9 cellular contexts compared by ENCODE assay signal in the genomic region with DNA sequence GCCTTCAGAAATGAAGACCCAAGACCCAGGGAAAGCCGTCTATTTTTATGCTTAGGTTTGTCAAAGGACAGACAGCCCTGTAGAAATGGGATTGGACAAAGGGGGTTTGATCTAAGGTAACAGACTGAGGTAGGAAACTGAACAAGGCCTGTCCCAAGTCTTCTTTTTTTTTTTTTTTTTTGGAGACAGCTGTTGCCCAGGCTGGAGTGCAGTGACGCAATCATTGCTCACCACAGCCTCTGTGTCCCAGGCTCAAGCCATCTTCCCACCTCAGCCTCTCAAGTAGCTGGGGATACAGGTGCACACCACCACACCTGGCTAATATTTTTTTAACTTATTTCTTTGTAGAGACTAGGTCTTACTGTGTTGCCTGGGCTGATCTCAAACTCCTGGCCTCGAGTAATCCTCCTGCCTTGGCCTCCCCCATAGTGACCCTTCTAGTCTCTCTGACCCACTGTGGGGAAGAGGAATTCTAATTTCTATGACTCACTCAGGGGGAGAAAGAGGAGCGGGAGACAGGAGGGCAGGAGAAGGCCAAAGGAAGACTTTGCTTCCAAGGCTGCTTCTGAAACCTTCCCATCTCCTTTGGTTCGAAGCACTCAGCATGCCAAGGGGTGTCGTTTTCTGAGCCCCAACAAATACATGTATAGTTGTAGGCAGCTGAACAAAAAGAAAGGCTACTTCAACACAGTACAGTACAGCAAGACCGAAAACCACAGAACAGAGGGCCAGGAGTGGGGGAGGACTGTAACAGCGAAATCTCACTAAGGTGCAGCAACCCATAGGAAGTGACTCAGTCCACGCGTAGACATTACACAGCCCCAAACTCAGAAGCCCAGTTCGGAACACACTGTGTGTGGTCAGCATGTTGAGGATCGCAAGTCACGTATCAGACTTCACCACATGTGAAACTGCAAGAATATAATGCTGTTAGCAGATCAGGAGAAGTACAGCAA. TPM values are rescaled to one million over a fixed set of nuclear protein-coding genes. Genes with fewer than 3 reads are reported as not detected.
DNase-seq lines count a peak whose midpoint lies in the region; ATAC-seq and TF ChIP-seq lines count a peak whose summit lies in the region.
"Had no signal": no experiment of that assay in that cellular context is flagged by ENCODE, and none has a peak within 500 bp of the region (broad histone marks: within the 10 kb centered on the region; RNA-seq: fewer than 3 reads in every experiment).

No MANE protein-coding gene starts in this region.

- no peaks in the 10 kb centered on the region for H3K9me3 ChIP-seq in OCI-LY3 (ENCODE audit: insufficient read depth, low read length)
- H3K9me3 ChIP-seq in naive thymus-derived CD4-positive, alpha-beta T cell (ENCODE audit: control insufficient read depth in 2 of 3, low read length in 3 of 3), result no peaks in the 10 kb centered on the region
- H3K9me3 ChIP-seq in A673 (ENCODE audit: low read depth, low read length, poor library complexity, severe bottlenecking), result no peaks in the 10 kb centered on the region

- H3K36me3 ChIP-seq in OCI-LY3 (replicated peaks; ENCODE audit: low read depth, low read length) (no peaks in the 10 kb centered on the region), A673 (ENCODE audit: insufficient read depth, low read length, poor library complexity, severe bottlenecking) (no peaks in the 10 kb centered on the region)
- peaks cover 32 to 94% (median 38%) of the 10 kb centered on the region in 3 experiments for H3K36me3 ChIP-seq in naive thymus-derived CD4-positive, alpha-beta T cell (ENCODE audit: control insufficient read depth in 2 of 3, insufficient read depth in 3 of 3, low read length in 3 of 3)

- peaks cover 3% of the 10 kb centered on the region; the same call in 1 of the 2 replicates for H4K20me1 ChIP-seq in OCI-LY3 (ENCODE audit: insufficient read depth, low read length)

- H3K9me3 Mint-ChIP-seq in naive thymus-derived CD4-positive, alpha-beta T cell, result no peaks in the 10 kb centered on the region

- BruUV-seq in A673 (replicated peaks; lab: Mats Ljungman, UMichigan), result no TSS peak

- intact Hi-C loops in naive thymus-derived CD4-positive, alpha-beta T cell (cut with micrococcal nuclease), result loop anchor here (1.0 to 2.0 kb wide), 3 partner anchors 10 to 40 kb away; no protein-coding TSS in a partner anchor
- intact Hi-C loops in A673 (cut with micrococcal nuclease; ENCODE audit: unreplicated experiment), result no loop called here

- H3K79me2 ChIP-seq in OCI-LY3 (ENCODE audit: low read length), result no peaks in the 10 kb centered on the region

- H3K36me3 Mint-ChIP-seq in naive thymus-derived CD4-positive, alpha-beta T cell, result peaks cover 29 to 76% (median 57%) of the 10 kb centered on the region in 5 donors

- peak overlapping the region; percentile 44 for H3K4me2 ChIP-seq in OCI-LY3 (ENCODE audit: low read length)

- no peak overlapping the region for H3K27ac ChIP-seq in OCI-LY3 (ENCODE audit: low read length)
- H3K27ac ChIP-seq in naive thymus-derived CD4-positive, alpha-beta T cell (ENCODE audit: low read depth, low read length), result peak overlapping the region; percentile 44
- no peak overlapping the region for H3K27ac ChIP-seq in A673 (ENCODE audit: low read depth, low read length, poor library complexity, severe bottlenecking)

- peak overlapping the region in 7 of 9 donors; percentile 81 to 93 (median 85) for H3K27ac Mint-ChIP-seq in naive thymus-derived CD4-positive, alpha-beta T cell

- no peaks in the 10 kb centered on the region for H3K27me3 Mint-ChIP-seq in naive thymus-derived CD4-positive, alpha-beta T cell

- POLR2A ChIA-PET in naive thymus-derived CD4-positive, alpha-beta T cell (lab: Charles Lee), result interaction anchor here (0.6 to 1.8 kb wide), 6 partner anchors 10 to 113 kb away, joined by 3 to 6 read pairs (median 4); no protein-coding TSS in a partner anchor
- POLR2A ChIA-PET in A673 (lab: Charles Lee; ENCODE audit: low non-redundant PET), result no interaction called here

- peak; percentile 73 for ATAC-seq in HG02642 (IDR thresholded peaks at IDR 0.05; ENCODE audit: poor library complexity, unreplicated experiment)
- peak; percentile 95 for ATAC-seq in naive thymus-derived CD4-positive, alpha-beta T cell

- H2AFZ ChIP-seq in OCI-LY3 (ENCODE audit: low read depth, low read length), result 0 out of 2 replicates have a peak overlapping the region, but pooled peaks have one; percentile 3

- H3K27me3 ChIP-seq in OCI-LY3 (ENCODE audit: low read depth, low read length) (peaks cover 73% of the 10 kb centered on the region), A673 (replicated peaks; ENCODE audit: insufficient read depth, low read depth, low read length, poor library complexity) (peaks cover 4% of the 10 kb centered on the region)
- H3K27me3 ChIP-seq in naive thymus-derived CD4-positive, alpha-beta T cell (ENCODE audit: control insufficient read depth in 2 of 2, insufficient read depth in 2 of 2, low read length in 2 of 2), result no peaks in the 10 kb centered on the region

- in situ Hi-C loops in GM13976 (cut with MboI; ENCODE audit: low sequenced_read_pairs, unreplicated experiment), result no loop called here

- TF ChIP-seq CTCF in GM13976 (IDR thresholded peaks at IDR 0.05; ENCODE audit: borderline replicate concordance, control extremely low read depth, extremely low read depth, insufficient read depth, missing control alignments) (no peak), OCI-LY3 (IDR thresholded peaks at IDR 0.05; ENCODE audit: low read depth, low read length) (no peak), A673 (conservative IDR thresholded peaks at IDR 0.05; ENCODE audit: low read depth, low read length) (no peak)

- H3K4me3 ChIP-seq in OCI-LY3 (ENCODE audit: low read length), result 0 out of 2 replicates have a peak overlapping the region, but pooled peaks have one; percentile 4
- no peak overlapping the region for H3K4me3 ChIP-seq in naive thymus-derived CD4-positive, alpha-beta T cell (ENCODE audit: low read length)
- no peak overlapping the region for H3K4me3 ChIP-seq in A673 (ENCODE audit: low read depth, low read length, poor library complexity, severe bottlenecking)

- DNase-seq in GM13976 (ENCODE audit: low spot score) (peak; percentile 87), SHP77 treated with DMSO at 0.1 percent for 48 hours (lab: John Stamatoyannopoulos, UW) (no peak), A673 (ENCODE audit: low spot score) (no peak), nucleus accumbens (lab: John Stamatoyannopoulos, UW) (no peak)
- peak; percentile 45 for DNase-seq in activated effector memory CD4-positive, alpha-beta T cell treated with Interleukin-2 at 50 U/mL for 16 hours
- peak in 3 of 9 donors; percentile 18 to 63 (median 41) for DNase-seq in naive thymus-derived CD4-positive, alpha-beta T cell

- CTCF ChIA-PET in naive thymus-derived CD4-positive, alpha-beta T cell (lab: Charles Lee), result interaction anchor here (0.6 to 1.6 kb wide), 3 partner anchors 19 to 343 kb away, joined by 3 to 6 read pairs (median 3); no protein-coding TSS in a partner anchor
- CTCF ChIA-PET in A673 (lab: Charles Lee), result no interaction called here

- H3K4me1 ChIP-seq in OCI-LY3 (ENCODE audit: low read length) (peaks cover 21% of the 10 kb centered on the region), A673 (ENCODE audit: insufficient read depth, low read length, poor library complexity, severe bottlenecking) (no peaks in the 10 kb centered on the region)
- peaks cover 42 to 48% of the 10 kb centered on the region in 2 donors for H3K4me1 ChIP-seq in naive thymus-derived CD4-positive, alpha-beta T cell (ENCODE audit: control insufficient read depth in 2 of 2, insufficient read depth in 2 of 2, low read length in 2 of 2)

- H3K4me1 Mint-ChIP-seq in naive thymus-derived CD4-positive, alpha-beta T cell, result peaks cover 43 to 68% (median 61%) of the 10 kb centered on the region in 7 donors

- H3K4me3 Mint-ChIP-seq in naive thymus-derived CD4-positive, alpha-beta T cell, result peak overlapping the region; percentile 21 to 78 (median 52)

- H3K9ac ChIP-seq in OCI-LY3 (ENCODE audit: low read length), result no peak overlapping the region

RNA-seq across cellular contexts. Expression of a gene that starts 0.9 kb away (rescaled TPM):
- total RNA-seq in naive thymus-derived CD4-positive, alpha-beta T cell, result 10 to 100 TPM in 2 of 5 experiments, 1 to 10 TPM in 3; 6.4 to 12.8 (median 9.5) TPM
- 1 to 10 TPM; 2.6 to 3.3 TPM for polyA plus RNA-seq in naive thymus-derived CD4-positive, alpha-beta T cell
- total RNA-seq in A673 (2021), result not detected in 2 replicates

RNA-seq across cellular contexts. Expression of a gene that starts 33.7 kb away (rescaled TPM):
- 10 to 100 TPM in 1 of 5 experiments, 1 to 10 TPM in 1, under 1 TPM in 3; 0.11 to 10.6 (median 0.51) TPM for total RNA-seq in naive thymus-derived CD4-positive, alpha-beta T cell
- under 1 TPM in 1 of 2 donors, not detected in 1; 0.20 TPM for polyA plus RNA-seq in naive thymus-derived CD4-positive, alpha-beta T cell
- total RNA-seq in A673 (2021), result not detected in 2 replicates
- total RNA-seq: SK-MEL-5 had no signal

Comparison
In these comparisons a context has a peak if more than half of its experiments do, and no peak if none do; other contexts are left out.
1. DNase-seq: peak in GM13976 (single experiment) and activated effector memory CD4-positive, alpha-beta T cell treated with Interleukin-2 at 50 U/mL for 16 hours (single experiment); none in SHP77 treated with DMSO at 0.1 percent for 48 hours (single experiment), A673 (single experiment) and nucleus accumbens (0 of 56).